1 cellular context compared by ENCODE assay signal in the genomic region with DNA sequence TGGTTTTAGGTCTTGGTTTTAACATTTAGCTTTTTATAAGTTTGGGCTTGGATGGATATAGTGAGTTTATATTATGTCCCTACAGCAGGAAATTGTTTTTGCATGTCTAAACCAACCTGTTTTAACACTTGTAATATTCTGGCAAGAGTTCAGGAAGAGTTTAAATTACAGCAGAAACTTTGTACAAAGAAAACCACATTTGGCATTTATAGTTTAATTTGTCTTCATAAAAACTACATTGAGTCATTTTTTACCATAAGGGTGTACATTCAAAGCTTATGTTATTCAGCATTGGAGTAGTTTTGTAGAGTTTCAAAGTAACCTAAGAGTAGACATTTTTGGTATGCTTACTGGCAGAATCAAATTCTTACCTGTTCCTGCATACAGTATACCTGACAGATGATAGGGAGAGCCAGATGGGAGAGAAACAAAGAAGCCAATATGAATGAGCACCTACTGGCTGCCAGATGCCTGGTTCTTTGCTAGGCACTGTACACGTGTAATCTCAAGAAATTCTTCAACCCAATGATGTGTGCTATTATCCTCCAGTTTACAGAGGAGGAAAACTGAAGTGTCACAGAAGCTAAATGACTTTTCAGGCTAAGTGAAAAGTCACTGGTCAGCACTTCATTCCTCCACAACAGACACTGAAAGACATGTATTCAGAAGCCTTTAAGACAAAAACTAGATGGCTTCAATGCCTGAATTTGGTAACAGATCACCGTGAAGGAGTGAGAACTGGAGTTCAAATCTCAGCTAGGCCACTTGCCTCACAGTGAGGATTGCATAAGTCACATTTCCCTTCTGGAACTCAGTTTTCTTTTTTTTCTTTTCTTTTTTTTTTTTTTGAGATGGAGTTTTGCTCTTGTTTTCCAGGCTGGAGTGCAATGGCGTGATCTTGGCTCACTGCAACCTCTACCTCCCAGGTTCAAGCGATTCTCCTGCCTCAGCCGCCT.
TF ChIP-seq lines count a peak whose summit lies in the region.

No MANE protein-coding gene starts in this region.

TF ChIP-seq in SK-N-SH, 30 proteins besides CTCF, POLR2A, EP300 and RAD21 (continued from another document):
- TF ChIP-seq, protein P1, sequence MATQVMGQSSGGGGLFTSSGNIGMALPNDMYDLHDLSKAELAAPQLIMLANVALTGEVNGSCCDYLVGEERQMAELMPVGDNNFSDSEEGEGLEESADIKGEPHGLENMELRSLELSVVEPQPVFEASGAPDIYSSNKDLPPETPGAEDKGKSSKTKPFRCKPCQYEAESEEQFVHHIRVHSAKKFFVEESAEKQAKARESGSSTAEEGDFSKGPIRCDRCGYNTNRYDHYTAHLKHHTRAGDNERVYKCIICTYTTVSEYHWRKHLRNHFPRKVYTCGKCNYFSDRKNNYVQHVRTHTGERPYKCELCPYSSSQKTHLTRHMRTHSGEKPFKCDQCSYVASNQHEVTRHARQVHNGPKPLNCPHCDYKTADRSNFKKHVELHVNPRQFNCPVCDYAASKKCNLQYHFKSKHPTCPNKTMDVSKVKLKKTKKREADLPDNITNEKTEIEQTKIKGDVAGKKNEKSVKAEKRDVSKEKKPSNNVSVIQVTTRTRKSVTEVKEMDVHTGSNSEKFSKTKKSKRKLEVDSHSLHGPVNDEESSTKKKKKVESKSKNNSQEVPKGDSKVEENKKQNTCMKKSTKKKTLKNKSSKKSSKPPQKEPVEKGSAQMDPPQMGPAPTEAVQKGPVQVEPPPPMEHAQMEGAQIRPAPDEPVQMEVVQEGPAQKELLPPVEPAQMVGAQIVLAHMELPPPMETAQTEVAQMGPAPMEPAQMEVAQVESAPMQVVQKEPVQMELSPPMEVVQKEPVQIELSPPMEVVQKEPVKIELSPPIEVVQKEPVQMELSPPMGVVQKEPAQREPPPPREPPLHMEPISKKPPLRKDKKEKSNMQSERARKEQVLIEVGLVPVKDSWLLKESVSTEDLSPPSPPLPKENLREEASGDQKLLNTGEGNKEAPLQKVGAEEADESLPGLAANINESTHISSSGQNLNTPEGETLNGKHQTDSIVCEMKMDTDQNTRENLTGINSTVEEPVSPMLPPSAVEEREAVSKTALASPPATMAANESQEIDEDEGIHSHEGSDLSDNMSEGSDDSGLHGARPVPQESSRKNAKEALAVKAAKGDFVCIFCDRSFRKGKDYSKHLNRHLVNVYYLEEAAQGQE (IDR thresholded peaks at IDR 0.05; ENCODE audit: low read depth, low read length) = no peak
- TF ChIP-seq TCF12 (IDR thresholded peaks at IDR 0.05) (peak; percentile 51; the same call in 1 of the 2 replicates), NFIC (IDR thresholded peaks at IDR 0.05; ENCODE audit: borderline replicate concordance) (peak; percentile 69; the same call in 1 of the 2 replicates), TEAD4 (IDR thresholded peaks at IDR 0.05; ENCODE audit: borderline replicate concordance, insufficient read depth) (no peak), JUND (IDR thresholded peaks at IDR 0.05) (0 out of 2 replicates have a peak, but pooled peaks have one; percentile 11)
